13 cellular contexts compared by ENCODE assay signal in genomic region chr6:122709922-122710512, GRCh38.
A peak's percentile ranks its signal among the peaks of the same experiment; 100 is the strongest.
DNase-seq lines count a peak whose midpoint lies in the region; ATAC-seq and TF ChIP-seq lines count a peak whose summit lies in the region.
"Had no signal": no experiment of that assay in that cellular context is flagged by ENCODE, and none has a peak within 500 bp of the region (broad histone marks: within the 10 kb centered on the region; RNA-seq: fewer than 3 reads in every experiment).

No MANE protein-coding gene starts in this region.

- H3K27ac Mint-ChIP-seq in CD8-positive, alpha-beta memory T cell, result no peak overlapping the region
- H3K27ac Mint-ChIP-seq: activated CD4-positive, alpha-beta memory T cell treated with anti-CD3 and anti-CD28 coated beads, Interleukin-2, amount 10 ng/mL, durations not matched to agents 7 days and 5 days had no signal

- no peaks in the 10 kb centered on the region for H3K36me3 Mint-ChIP-seq in CD8-positive, alpha-beta memory T cell

- H4K20me1 ChIP-seq in OCI-LY3 (ENCODE audit: insufficient read depth, low read length), result no peaks in the 10 kb centered on the region

- TF ChIP-seq CTCF in OCI-LY3 (IDR thresholded peaks at IDR 0.05; ENCODE audit: low read depth, low read length), result no peak
- no peak for TF ChIP-seq CTCF in gastrocnemius medialis (IDR thresholded peaks at IDR 0.05 in 4 of 5, conservative IDR thresholded peaks at IDR 0.05 in 1 of 5)

- no peak overlapping the region for H3K9ac ChIP-seq in OCI-LY3 (ENCODE audit: low read length)

- H3K9me3 Mint-ChIP-seq in CD8-positive, alpha-beta memory T cell, result no peaks in the 10 kb centered on the region
- H3K9me3 Mint-ChIP-seq: activated CD4-positive, alpha-beta memory T cell treated with anti-CD3 and anti-CD28 coated beads, Interleukin-2, amount 10 ng/mL, durations not matched to agents 7 days and 5 days had no signal

- peaks cover 0 to 7% of the 10 kb centered on the region in 2 donors for H3K27me3 Mint-ChIP-seq in CD8-positive, alpha-beta memory T cell
- H3K27me3 Mint-ChIP-seq: activated CD4-positive, alpha-beta memory T cell treated with anti-CD3 and anti-CD28 coated beads, Interleukin-2, amount 10 ng/mL, durations not matched to agents 7 days and 5 days had no signal

- H3K27ac ChIP-seq in OCI-LY3 (ENCODE audit: low read length) (no peak overlapping the region), gastrocnemius medialis (no peak overlapping the region)
- no peak overlapping the region for H3K27ac ChIP-seq in CD8-positive, alpha-beta memory T cell (ENCODE audit: low read depth, low read length)
- H3K27ac ChIP-seq: prostate gland had no signal

- no peaks in the 10 kb centered on the region for H3K9me3 ChIP-seq in OCI-LY3 (ENCODE audit: insufficient read depth, low read length)
- H3K9me3 ChIP-seq in gastrocnemius medialis, result no peaks in the 10 kb centered on the region
- H3K9me3 ChIP-seq in CD8-positive, alpha-beta memory T cell (ENCODE audit: low read length), result no peaks in the 10 kb centered on the region
- H3K9me3 ChIP-seq: prostate gland had no signal

- no peak overlapping the region for H3K4me3 Mint-ChIP-seq in CD8-positive, alpha-beta memory T cell
- H3K4me3 Mint-ChIP-seq: activated CD4-positive, alpha-beta memory T cell treated with anti-CD3 and anti-CD28 coated beads, Interleukin-2, amount 10 ng/mL, durations not matched to agents 7 days and 5 days had no signal

- ATAC-seq in GM19043 (IDR thresholded peaks at IDR 0.05; ENCODE audit: low read depth, unreplicated experiment) (peak; percentile 66), HG02981 (IDR thresholded peaks at IDR 0.05; ENCODE audit: unreplicated experiment) (peak; percentile 90), HG02763 (IDR thresholded peaks at IDR 0.05; ENCODE audit: unreplicated experiment) (no peak), gastrocnemius medialis (no peak)
- ATAC-seq: Right ventricle myocardium inferior had no signal

- H3K36me3 ChIP-seq in OCI-LY3 (replicated peaks; ENCODE audit: low read depth, low read length), result no peaks in the 10 kb centered on the region
- H3K36me3 ChIP-seq in gastrocnemius medialis, result no peaks in the 10 kb centered on the region
- no peaks in the 10 kb centered on the region for H3K36me3 ChIP-seq in CD8-positive, alpha-beta memory T cell (ENCODE audit: insufficient read depth, low read length)
- H3K36me3 ChIP-seq: prostate gland had no signal

- no peaks in the 10 kb centered on the region for H3K79me2 ChIP-seq in OCI-LY3 (ENCODE audit: low read length)

- CTCF ChIA-PET in CD8-positive, alpha-beta memory T cell (lab: Charles Lee), result no interaction called here

- POLR2A ChIA-PET in CD8-positive, alpha-beta memory T cell (lab: Charles Lee), result no interaction called here

- no peak for TF ChIP-seq POLR2A in gastrocnemius medialis (IDR thresholded peaks at IDR 0.05)

- H3K4me1 Mint-ChIP-seq in CD8-positive, alpha-beta memory T cell, result no peaks in the 10 kb centered on the region
- H3K4me1 Mint-ChIP-seq: activated CD4-positive, alpha-beta memory T cell treated with anti-CD3 and anti-CD28 coated beads, Interleukin-2, amount 10 ng/mL, durations not matched to agents 7 days and 5 days had no signal

- in situ Hi-C loops in gastrocnemius medialis (cut with MboI; ENCODE audit: low sequenced_read_pairs in 4 of 4), result no loop called here

- H3K4me3 ChIP-seq in OCI-LY3 (ENCODE audit: low read length) (no peak overlapping the region), gastrocnemius medialis (no peak overlapping the region)
- no peak overlapping the region for H3K4me3 ChIP-seq in CD8-positive, alpha-beta memory T cell (ENCODE audit: low read length)
- H3K4me3 ChIP-seq: prostate gland had no signal

- intact Hi-C loops in gastrocnemius medialis (cut with DNase I; ENCODE audit: low total_unique reads), result no loop called here

- H3K4me2 ChIP-seq in OCI-LY3 (ENCODE audit: low read length), result peak overlapping the region; percentile 37

- H3K27me3 ChIP-seq in OCI-LY3 (ENCODE audit: low read depth, low read length), result no peaks in the 10 kb centered on the region
- no peaks in the 10 kb centered on the region for H3K27me3 ChIP-seq in gastrocnemius medialis
- no peaks in the 10 kb centered on the region for H3K27me3 ChIP-seq in CD8-positive, alpha-beta memory T cell (ENCODE audit: insufficient read depth, low read length, poor library complexity, severe bottlenecking)

- DNase-seq in Ammon's horn (ENCODE audit: low spot score) (peak; percentile 25), gastrocnemius medialis (no peak)
- DNase-seq in activated CD4-positive, alpha-beta T cell treated with anti-CD3 and anti-CD28 coated beads, Interleukin-2, amount 50 U/mL, for 48 hours, result no peak
- no peak for DNase-seq in CD8-positive, alpha-beta memory T cell
- DNase-seq: activated CD4-positive, alpha-beta memory T cell treated with anti-CD3 and anti-CD28 coated beads, Interleukin-2, amount 10 ng/mL, durations not matched to agents 7 days and 5 days; kidney glomerular epithelial cell; NCI-H187 had no signal

- no peak overlapping the region for H2AFZ ChIP-seq in OCI-LY3 (ENCODE audit: low read depth, low read length)

- H3K4me1 ChIP-seq in OCI-LY3 (ENCODE audit: low read length) (peaks cover 26% of the 10 kb centered on the region), gastrocnemius medialis (no peaks in the 10 kb centered on the region)
- no peaks in the 10 kb centered on the region for H3K4me1 ChIP-seq in CD8-positive, alpha-beta memory T cell (ENCODE audit: insufficient read depth, low read length)
- H3K4me1 ChIP-seq: prostate gland had no signal

Comparison
In these comparisons a context has a peak if more than half of its experiments do, and no peak if none do; other contexts are left out.
1. ATAC-seq: peak in GM19043 (single experiment) and HG02981 (single experiment); none in HG02763 (single experiment) and gastrocnemius medialis (0 of 2).